12 cellular contexts compared by ENCODE assay signal in genomic region chr5:96952118-96952750, GRCh38. TPM values are rescaled to one million over a fixed set of nuclear protein-coding genes. Genes with fewer than 3 reads are reported as not detected.
DNase-seq lines count a peak whose midpoint lies in the region; ATAC-seq lines count a peak whose summit lies in the region.
"Had no signal": no experiment of that assay in that cellular context is flagged by ENCODE, and none has a peak within 500 bp of the region (broad histone marks: within the 10 kb centered on the region; RNA-seq: fewer than 3 reads in every experiment).

No MANE protein-coding gene starts in this region.

- peak overlapping the region; percentile 10 for H3K27ac Mint-ChIP-seq in activated CD4-positive, alpha-beta memory T cell treated with anti-CD3 and anti-CD28 coated beads for 36 hours
- no peak overlapping the region for H3K27ac Mint-ChIP-seq in activated CD4-positive, alpha-beta memory T cell treated with anti-CD3 and anti-CD28 coated beads, Interleukin-2, amount 10 ng/mL, durations not matched to agents 7 days and 5 days

- peaks cover 11% of the 10 kb centered on the region for H3K36me3 Mint-ChIP-seq in activated CD4-positive, alpha-beta memory T cell treated with anti-CD3 and anti-CD28 coated beads for 36 hours
- H3K36me3 Mint-ChIP-seq in activated CD4-positive, alpha-beta memory T cell treated with anti-CD3 and anti-CD28 coated beads, Interleukin-2, amount 10 ng/mL, durations not matched to agents 7 days and 5 days (ENCODE audit: low read depth) = peaks cover 47% of the 10 kb centered on the region

- no peaks in the 10 kb centered on the region for H3K27me3 Mint-ChIP-seq in activated CD4-positive, alpha-beta memory T cell treated with anti-CD3 and anti-CD28 coated beads for 36 hours
- no peaks in the 10 kb centered on the region for H3K27me3 Mint-ChIP-seq in activated CD4-positive, alpha-beta memory T cell treated with anti-CD3 and anti-CD28 coated beads, Interleukin-2, amount 10 ng/mL, durations not matched to agents 7 days and 5 days

- CTCF ChIA-PET in activated CD4-positive, alpha-beta memory T cell treated with anti-CD3 and anti-CD28 coated beads for 36 hours (lab: Charles Lee) = interaction anchor here (0.6 kb wide), 1 partner anchor 15 kb away, joined by 4 read pairs; no protein-coding TSS in a partner anchor
- CTCF ChIA-PET in activated CD4-positive, alpha-beta memory T cell treated with anti-CD3 and anti-CD28 coated beads, Interleukin-2, amount 10 ng/mL, durations not matched to agents 7 days and 5 days (lab: Charles Lee) = no interaction called here

- H3K4me1 Mint-ChIP-seq in activated CD4-positive, alpha-beta memory T cell treated with anti-CD3 and anti-CD28 coated beads for 36 hours (ENCODE audit: low read depth) = peaks cover 60% of the 10 kb centered on the region
- peaks cover 41% of the 10 kb centered on the region for H3K4me1 Mint-ChIP-seq in activated CD4-positive, alpha-beta memory T cell treated with anti-CD3 and anti-CD28 coated beads, Interleukin-2, amount 10 ng/mL, durations not matched to agents 7 days and 5 days

- intact Hi-C loops in activated CD4-positive, alpha-beta memory T cell treated with anti-CD3 and anti-CD28 coated beads for 36 hours (cut with micrococcal nuclease) = no loop called here
- intact Hi-C loops in right cardiac atrium (cut with DNase I) = no loop called here

- H3K9me3 ChIP-seq in right cardiac atrium (ENCODE audit: control insufficient read depth, low read length) (no peaks in the 10 kb centered on the region), stomach smooth muscle (ENCODE audit: control insufficient read depth in 2 of 2, low read length in 2 of 2) (no peaks in the 10 kb centered on the region)
- H3K9me3 ChIP-seq: thyroid gland had no signal

- no peak overlapping the region for H3K9ac ChIP-seq in stomach smooth muscle (ENCODE audit: low read length in 2 of 2)

- no peak for DNase-seq in activated CD4-positive, alpha-beta memory T cell treated with anti-CD3 and anti-CD28 coated beads for 36 hours
- no peak for DNase-seq in activated CD4-positive, alpha-beta memory T cell treated with anti-CD3 and anti-CD28 coated beads, Interleukin-2, amount 10 ng/mL, durations not matched to agents 7 days and 5 days
- peak; percentile 32 for DNase-seq in astrocyte of the hippocampus (ENCODE audit: low read depth, low spot score)
- no peak for DNase-seq in right cardiac atrium
- no peak for DNase-seq in NOMO-1 treated with dmso at 0.1 percent for 144 hours (lab: John Stamatoyannopoulos, UW; ENCODE audit: unreplicated experiment)
- DNase-seq in mesenteric fat pad (ENCODE audit: low spot score) = no peak
- DNase-seq in NCI-H526 treated with DMSO at 0.1 percent for 48 hours (lab: John Stamatoyannopoulos, UW) = no peak
- DNase-seq: NCI-H1105, NCI-H524 treated with DMSO at 0.1 percent for 48 hours, T-helper 9 cell, thyroid gland had no signal

- WGBS in right cardiac atrium = 59% methylated on average over 3 of the region's 3 CpGs

- H3K9me3 Mint-ChIP-seq in activated CD4-positive, alpha-beta memory T cell treated with anti-CD3 and anti-CD28 coated beads for 36 hours = peaks cover 4% of the 10 kb centered on the region
- H3K9me3 Mint-ChIP-seq in activated CD4-positive, alpha-beta memory T cell treated with anti-CD3 and anti-CD28 coated beads, Interleukin-2, amount 10 ng/mL, durations not matched to agents 7 days and 5 days = no peaks in the 10 kb centered on the region

- H3K4me1 ChIP-seq in right cardiac atrium (ENCODE audit: control insufficient read depth, insufficient read depth, low read length) (no peaks in the 10 kb centered on the region), stomach smooth muscle (ENCODE audit: control insufficient read depth, insufficient read depth, low read length) (peaks cover 3% of the 10 kb centered on the region)
- H3K4me1 ChIP-seq: thyroid gland had no signal

- POLR2A ChIA-PET in activated CD4-positive, alpha-beta memory T cell treated with anti-CD3 and anti-CD28 coated beads for 36 hours (lab: Charles Lee) = interaction anchor here (0.5 kb wide), 1 partner anchor 112 kb away, joined by 3 read pairs; no protein-coding TSS in a partner anchor
- POLR2A ChIA-PET in activated CD4-positive, alpha-beta memory T cell treated with anti-CD3 and anti-CD28 coated beads, Interleukin-2, amount 10 ng/mL, durations not matched to agents 7 days and 5 days (lab: Charles Lee) = interaction anchor here (1.1 kb wide), 1 partner anchor 16 kb away, joined by 4 read pairs; the partner anchor contains the start of gene LNPEP

- no peaks in the 10 kb centered on the region for H3K36me3 ChIP-seq in stomach smooth muscle (ENCODE audit: control insufficient read depth in 2 of 2, insufficient read depth in 2 of 2, low read length in 2 of 2)
- H3K36me3 ChIP-seq: thyroid gland had no signal

- H3K4me3 Mint-ChIP-seq in activated CD4-positive, alpha-beta memory T cell treated with anti-CD3 and anti-CD28 coated beads for 36 hours = no peak overlapping the region
- H3K4me3 Mint-ChIP-seq in activated CD4-positive, alpha-beta memory T cell treated with anti-CD3 and anti-CD28 coated beads, Interleukin-2, amount 10 ng/mL, durations not matched to agents 7 days and 5 days = no peak overlapping the region

- no peak overlapping the region for H3K4me3 ChIP-seq in right cardiac atrium (ENCODE audit: low read length)
- no peak overlapping the region for H3K4me3 ChIP-seq in stomach smooth muscle (ENCODE audit: low read length in 2 of 2)
- H3K4me3 ChIP-seq: thyroid gland had no signal

- ATAC-seq in right cardiac atrium = peak; percentile 76 to 79

- H3K27me3 ChIP-seq in right cardiac atrium (ENCODE audit: control insufficient read depth, insufficient read depth) = no peaks in the 10 kb centered on the region
- no peaks in the 10 kb centered on the region for H3K27me3 ChIP-seq in stomach smooth muscle (ENCODE audit: control insufficient read depth in 1 of 2, insufficient read depth in 2 of 2, low read length in 2 of 2)
- H3K27me3 ChIP-seq: thyroid gland had no signal

- H3K27ac ChIP-seq in right cardiac atrium (ENCODE audit: low read length) (peak overlapping the region; percentile 37), stomach smooth muscle (ENCODE audit: low read length) (peak overlapping the region; percentile 79)
- H3K27ac ChIP-seq: thyroid gland had no signal

RNA-seq across cellular contexts. Expression of gene LNPEP, which starts 16.4 kb away (rescaled TPM):
- 10 to 100 TPM; 44.7 to 45.8 TPM for total RNA-seq in activated CD4-positive, alpha-beta memory T cell treated with anti-CD3 and anti-CD28 coated beads for 36 hours
- 10 to 100 TPM; 79.2 to 80.8 TPM for total RNA-seq in activated CD4-positive, alpha-beta memory T cell treated with anti-CD3 and anti-CD28 coated beads, Interleukin-2, amount 10 ng/mL, durations not matched to agents 7 days and 5 days
- total RNA-seq in right cardiac atrium = 10 to 100 TPM; 56.5 to 70.1 (median 63.6) TPM
- 15.7 TPM for polyA plus RNA-seq in right cardiac atrium
- 132 TPM for total RNA-seq in mesenteric fat pad
